ENCODE assay signal across 13 cellular contexts in the genomic region with DNA sequence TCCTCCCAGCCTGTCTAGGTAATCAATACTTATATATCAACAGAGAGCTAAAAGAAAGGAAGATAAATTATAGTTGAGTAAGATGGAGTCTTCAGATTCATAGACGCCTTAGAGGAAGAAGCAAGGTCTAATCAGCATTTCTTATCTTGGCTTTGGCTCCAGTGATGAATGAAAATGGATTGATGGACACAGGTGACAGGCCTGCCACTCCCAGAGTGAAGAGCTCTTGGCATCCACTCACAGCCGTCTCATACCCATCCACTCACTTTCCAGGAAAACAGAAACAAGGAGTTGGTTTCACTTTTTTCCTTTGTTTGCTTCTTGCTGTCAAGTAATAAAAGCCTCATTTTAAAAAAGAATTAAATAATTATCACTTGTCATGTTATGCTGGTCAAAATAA.
DNase-seq lines count a peak whose midpoint lies in the region; ATAC-seq and TF ChIP-seq lines count a peak whose summit lies in the region.
"Had no signal": no experiment of that assay in that cellular context is flagged by ENCODE, and none has a peak within 500 bp of the region (broad histone marks: within the 10 kb centered on the region; RNA-seq: fewer than 3 reads in every experiment).

No MANE protein-coding gene starts in this region.

- H3K27me3 ChIP-seq in left lung: no peaks in the 10 kb centered on the region
- H3K27me3 ChIP-seq: BLaER1 treated with 17β-estradiol and CSF1 and Interleukin-3, amounts not matched to agents 10 nM and 100 nM had no signal

- H3K36me3 ChIP-seq in left lung: no peaks in the 10 kb centered on the region
- H3K36me3 ChIP-seq: BLaER1 treated with 17β-estradiol and CSF1 and Interleukin-3, amounts not matched to agents 10 nM and 100 nM had no signal

- DNase-seq in NCI-H1105 treated with DMSO at 0.1 percent for 48 hours (lab: John Stamatoyannopoulos, UW): peak; percentile 67
- no peak for DNase-seq in NCI-H1105 (lab: John Stamatoyannopoulos, UW)
- peak; percentile 88 for DNase-seq in LHCN-M2 (ENCODE audit: low read depth)
- peak; percentile 47 for DNase-seq in NCI-H187 treated with DMSO at 0.1 percent for 48 hours (lab: John Stamatoyannopoulos, UW)
- peak in 1 of 2 donors; percentile 33 for DNase-seq in left lung
- no peak for DNase-seq in iPS-NIHi11 (ENCODE audit: low spot score)
- DNase-seq: Calu3; CD8-positive, alpha-beta T cell; GF-D8; H9 had no signal

- no peak overlapping the region for H3K4me3 ChIP-seq in left lung
- H3K4me3 ChIP-seq: BLaER1 treated with 17β-estradiol and CSF1 and Interleukin-3, amounts not matched to agents 10 nM and 100 nM had no signal

- H3K9me3 ChIP-seq in left lung: no peaks in the 10 kb centered on the region
- H3K9me3 ChIP-seq: BLaER1 treated with 17β-estradiol and CSF1 and Interleukin-3, amounts not matched to agents 10 nM and 100 nM had no signal

- H3K4me1 ChIP-seq in left lung: no peaks in the 10 kb centered on the region

- intact Hi-C loops in left lung (cut with DNase I): no loop called here

- no peak for TF ChIP-seq CTCF in left lung (IDR thresholded peaks at IDR 0.05)

- ATAC-seq in left lung (peak; percentile 44), HG02852 (IDR thresholded peaks at IDR 0.05; ENCODE audit: unreplicated experiment) (no peak), HG02798 (IDR thresholded peaks at IDR 0.05; ENCODE audit: poor library complexity, unreplicated experiment) (no peak)
- ATAC-seq: CD8-positive, alpha-beta T cell had no signal

- no peak overlapping the region for H3K27ac ChIP-seq in left lung
- H3K27ac ChIP-seq: BLaER1 treated with 17β-estradiol and CSF1 and Interleukin-3, amounts not matched to agents 10 nM and 100 nM had no signal

Comparison
In these comparisons a context has a peak if more than half of its experiments do, and no peak if none do; other contexts are left out.
1. DNase-seq: peak in NCI-H1105 treated with DMSO at 0.1 percent for 48 hours (single experiment), LHCN-M2 (single experiment) and NCI-H187 treated with DMSO at 0.1 percent for 48 hours (single experiment); none in NCI-H1105 (single experiment) and iPS-NIHi11 (single experiment).